1 cellular context compared by ENCODE assay signal in genomic region chr5:14595189-14595588, GRCh38.
TF ChIP-seq lines count a peak whose summit lies in the region.

No MANE protein-coding gene starts in this region.

TF ChIP-seq in HepG2, 621 proteins besides CTCF, POLR2A, EP300 and RAD21 (continued from another document):
- TF ChIP-seq, protein P1, sequence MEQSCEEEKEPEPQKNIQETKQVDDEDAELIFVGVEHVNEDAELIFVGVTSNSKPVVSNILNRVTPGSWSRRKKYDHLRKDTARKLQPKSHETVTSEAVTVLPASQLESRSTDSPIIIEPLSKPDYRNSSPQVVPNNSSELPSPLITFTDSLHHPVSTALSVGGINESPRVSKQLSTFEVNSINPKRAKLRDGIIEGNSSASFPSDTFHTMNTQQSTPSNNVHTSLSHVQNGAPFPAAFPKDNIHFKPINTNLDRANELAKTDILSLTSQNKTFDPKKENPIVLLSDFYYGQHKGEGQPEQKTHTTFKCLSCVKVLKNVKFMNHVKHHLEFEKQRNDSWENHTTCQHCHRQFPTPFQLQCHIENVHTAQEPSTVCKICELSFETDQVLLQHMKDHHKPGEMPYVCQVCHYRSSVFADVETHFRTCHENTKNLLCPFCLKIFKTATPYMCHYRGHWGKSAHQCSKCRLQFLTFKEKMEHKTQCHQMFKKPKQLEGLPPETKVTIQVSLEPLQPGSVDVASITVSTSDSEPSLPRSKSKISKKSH (CRISPR knock-in tag; IDR thresholded peaks at IDR 0.05; ENCODE audit: borderline replicate concordance): no peak
- no peak for TF ChIP-seq TFDP1 (CRISPR knock-in tag; IDR thresholded peaks at IDR 0.05; ENCODE audit: borderline replicate concordance)
- no peak for TF ChIP-seq SOX6 (IDR thresholded peaks at IDR 0.05)
- no peak for TF ChIP-seq SOX6 (CRISPR knock-in tag; IDR thresholded peaks at IDR 0.05)
